ENCODE assay signal across 27 cellular contexts in the genomic region with DNA sequence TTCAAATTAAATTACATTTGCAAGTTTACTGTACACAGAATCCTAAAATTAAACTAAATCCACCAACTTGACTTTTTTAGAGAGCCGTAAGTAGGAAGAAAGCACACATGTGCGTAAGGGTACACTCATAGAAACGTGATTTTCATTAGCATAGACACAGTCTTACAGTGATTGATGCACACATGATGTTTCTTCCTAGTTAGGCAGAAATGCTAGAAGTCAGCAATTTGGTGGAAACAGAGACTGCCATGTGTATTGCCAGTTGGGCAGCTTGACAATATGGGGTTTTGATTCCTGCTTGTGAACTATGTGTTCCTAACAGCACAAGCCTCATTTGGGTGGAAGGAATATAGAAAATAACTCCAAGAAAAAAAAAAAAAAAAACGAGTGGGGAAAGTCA.
DNase-seq lines count a peak whose midpoint lies in the region; ATAC-seq and TF ChIP-seq lines count a peak whose summit lies in the region.
"Had no signal": no experiment of that assay in that cellular context is flagged by ENCODE, and none has a peak within 500 bp of the region (broad histone marks: within the 10 kb centered on the region; RNA-seq: fewer than 3 reads in every experiment).

No MANE protein-coding gene starts in this region.

- peaks cover 16% of the 10 kb centered on the region for H3K36me3 Mint-ChIP-seq in mesothelial cell of epicardium
- no peaks in the 10 kb centered on the region for H3K36me3 Mint-ChIP-seq in GM23338 (ENCODE audit: low read depth)
- H3K36me3 Mint-ChIP-seq: CD8-positive, alpha-beta T cell had no signal

- H3K9me3 Mint-ChIP-seq in mesothelial cell of epicardium (peaks cover 14% of the 10 kb centered on the region), GM23338 (no peaks in the 10 kb centered on the region)

- H2AFZ ChIP-seq in GM23338 = no peak overlapping the region

- WGBS in testis, 2 donors = 56 to 62% methylated on average over 4 of the region's 4 CpGs

- no peaks in the 10 kb centered on the region for H3K9me2 ChIP-seq in GM23338 (ENCODE audit: insufficient read depth)

- intact Hi-C loops in testis (cut with DNase I; ENCODE audit: low total_unique reads) = no loop called here

- no peak overlapping the region for H3K27ac ChIP-seq in testis
- H3K27ac ChIP-seq in GM23338 (ENCODE audit: low read depth) = no peak overlapping the region
- H3K27ac ChIP-seq: 22Rv1, C4-2B, SK-N-MC had no signal

- H3K27ac Mint-ChIP-seq in mesothelial cell of epicardium = peak overlapping the region; percentile 32
- no peak overlapping the region for H3K27ac Mint-ChIP-seq in GM23338
- H3K27ac Mint-ChIP-seq: B cell; CD8-positive, alpha-beta T cell had no signal

- no peaks in the 10 kb centered on the region for H3F3A ChIP-seq in GM23338 (replicated peaks; ENCODE audit: low read depth)

- H3K9me3 ChIP-seq in testis = no peaks in the 10 kb centered on the region
- H3K9me3 ChIP-seq: Caco-2 had no signal

- H3K4me1 ChIP-seq in testis (no peaks in the 10 kb centered on the region), GM23338 (ENCODE audit: insufficient read depth) (peaks cover 5% of the 10 kb centered on the region; the same call in 1 of the 2 replicates)
- H3K4me1 ChIP-seq: Caco-2 had no signal

- TF ChIP-seq POLR2A in testis (IDR thresholded peaks at IDR 0.05) = no peak

- ATAC-seq in GM23338 (no peak), HG03280 (IDR thresholded peaks at IDR 0.05; ENCODE audit: unreplicated experiment) (no peak)
- ATAC-seq: CD8-positive, alpha-beta T cell; HCT116; HepG2; K562 had no signal

- peaks cover 17% of the 10 kb centered on the region for H3K79me2 ChIP-seq in GM23338 (replicated peaks; ENCODE audit: insufficient read depth)

- no peaks in the 10 kb centered on the region for H3K27me3 ChIP-seq in testis
- no peaks in the 10 kb centered on the region for H3K27me3 ChIP-seq in GM23338 (ENCODE audit: insufficient read depth)

- H3K36me3 ChIP-seq in testis (ENCODE audit: low read depth, missing control alignments) (no peaks in the 10 kb centered on the region), GM23338 (ENCODE audit: insufficient read depth) (no peaks in the 10 kb centered on the region)

- H3K4me2 ChIP-seq in GM23338 = no peak overlapping the region

- DNase-seq in DMS 273 (lab: John Stamatoyannopoulos, UW; ENCODE audit: unreplicated experiment) (peak; percentile 27), DMS 273 treated with DMSO at 0.1 percent for 48 hours (lab: John Stamatoyannopoulos, UW) (no peak), fibroblast of gingiva (ENCODE audit: low read depth) (peak; percentile 28), mesothelial cell of epicardium (ENCODE audit: low spot score in 2 of 2, unreplicated experiment in 2 of 2) (no peak), testis (peak; percentile 23), GM19240 (ENCODE audit: insufficient read length, low spot score) (no peak), GM23338 (ENCODE audit: low spot score) (no peak)
- DNase-seq: Caco-2; CD8-positive, alpha-beta T cell; DMS153; DND-41; MV-4-11; NCI-H1105; NCI-H146; NCI-H1930; NCI-H446 treated with DMSO at 0.1 percent for 48 hours; NCI-H526; SIG-M5; SW 1271 had no signal

- peaks cover 6% of the 10 kb centered on the region; the same call in 1 of the 2 replicates for H4K20me1 ChIP-seq in GM23338 (replicated peaks; ENCODE audit: insufficient read depth)

- H3K4me3 ChIP-seq in testis = no peak overlapping the region
- H3K4me3 ChIP-seq in GM23338 = no peak overlapping the region
- H3K4me3 ChIP-seq: K562, SK-N-MC had no signal

- H3K4me3 Mint-ChIP-seq in mesothelial cell of epicardium = no peak overlapping the region
- no peak overlapping the region for H3K4me3 Mint-ChIP-seq in GM23338
- H3K4me3 Mint-ChIP-seq: B cell; CD8-positive, alpha-beta T cell had no signal

- TF ChIP-seq CTCF in mesothelial cell of epicardium (IDR thresholded peaks at IDR 0.05; ENCODE audit: unreplicated experiment) = no peak
- no peak for TF ChIP-seq CTCF in testis (IDR thresholded peaks at IDR 0.05)
- no peak for TF ChIP-seq CTCF in GM23338 (conservative IDR thresholded peaks at IDR 0.05; ENCODE audit: low read depth in 2 of 2)

- H3K4me1 Mint-ChIP-seq in mesothelial cell of epicardium (peaks cover 44% of the 10 kb centered on the region), GM23338 (peaks cover 27% of the 10 kb centered on the region)
- H3K4me1 Mint-ChIP-seq: B cell had no signal

- no peaks in the 10 kb centered on the region for H3K27me3 Mint-ChIP-seq in mesothelial cell of epicardium (ENCODE audit: low read depth)
- no peaks in the 10 kb centered on the region for H3K27me3 Mint-ChIP-seq in GM23338 (ENCODE audit: insufficient read depth, low read depth, poor library complexity)
- H3K27me3 Mint-ChIP-seq: B cell had no signal

TF ChIP-seq in GM23338, 12 proteins besides CTCF, POLR2A, EP300 and RAD21 (continues in another document):
- TF ChIP-seq, protein P1, sequence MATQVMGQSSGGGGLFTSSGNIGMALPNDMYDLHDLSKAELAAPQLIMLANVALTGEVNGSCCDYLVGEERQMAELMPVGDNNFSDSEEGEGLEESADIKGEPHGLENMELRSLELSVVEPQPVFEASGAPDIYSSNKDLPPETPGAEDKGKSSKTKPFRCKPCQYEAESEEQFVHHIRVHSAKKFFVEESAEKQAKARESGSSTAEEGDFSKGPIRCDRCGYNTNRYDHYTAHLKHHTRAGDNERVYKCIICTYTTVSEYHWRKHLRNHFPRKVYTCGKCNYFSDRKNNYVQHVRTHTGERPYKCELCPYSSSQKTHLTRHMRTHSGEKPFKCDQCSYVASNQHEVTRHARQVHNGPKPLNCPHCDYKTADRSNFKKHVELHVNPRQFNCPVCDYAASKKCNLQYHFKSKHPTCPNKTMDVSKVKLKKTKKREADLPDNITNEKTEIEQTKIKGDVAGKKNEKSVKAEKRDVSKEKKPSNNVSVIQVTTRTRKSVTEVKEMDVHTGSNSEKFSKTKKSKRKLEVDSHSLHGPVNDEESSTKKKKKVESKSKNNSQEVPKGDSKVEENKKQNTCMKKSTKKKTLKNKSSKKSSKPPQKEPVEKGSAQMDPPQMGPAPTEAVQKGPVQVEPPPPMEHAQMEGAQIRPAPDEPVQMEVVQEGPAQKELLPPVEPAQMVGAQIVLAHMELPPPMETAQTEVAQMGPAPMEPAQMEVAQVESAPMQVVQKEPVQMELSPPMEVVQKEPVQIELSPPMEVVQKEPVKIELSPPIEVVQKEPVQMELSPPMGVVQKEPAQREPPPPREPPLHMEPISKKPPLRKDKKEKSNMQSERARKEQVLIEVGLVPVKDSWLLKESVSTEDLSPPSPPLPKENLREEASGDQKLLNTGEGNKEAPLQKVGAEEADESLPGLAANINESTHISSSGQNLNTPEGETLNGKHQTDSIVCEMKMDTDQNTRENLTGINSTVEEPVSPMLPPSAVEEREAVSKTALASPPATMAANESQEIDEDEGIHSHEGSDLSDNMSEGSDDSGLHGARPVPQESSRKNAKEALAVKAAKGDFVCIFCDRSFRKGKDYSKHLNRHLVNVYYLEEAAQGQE (IDR thresholded peaks at IDR 0.05; ENCODE audit: unreplicated experiment) = no peak

Comparison
In these comparisons a context has a peak if more than half of its experiments do, and no peak if none do; other contexts are left out.
1. DNase-seq: peak in DMS 273 (single experiment), fibroblast of gingiva (single experiment) and testis (single experiment); none in DMS 273 treated with DMSO at 0.1 percent for 48 hours (single experiment), mesothelial cell of epicardium (0 of 2), GM19240 (single experiment) and GM23338 (single experiment).